Comparison of ENCODE assay signal across 1 cellular context in the genomic region with DNA sequence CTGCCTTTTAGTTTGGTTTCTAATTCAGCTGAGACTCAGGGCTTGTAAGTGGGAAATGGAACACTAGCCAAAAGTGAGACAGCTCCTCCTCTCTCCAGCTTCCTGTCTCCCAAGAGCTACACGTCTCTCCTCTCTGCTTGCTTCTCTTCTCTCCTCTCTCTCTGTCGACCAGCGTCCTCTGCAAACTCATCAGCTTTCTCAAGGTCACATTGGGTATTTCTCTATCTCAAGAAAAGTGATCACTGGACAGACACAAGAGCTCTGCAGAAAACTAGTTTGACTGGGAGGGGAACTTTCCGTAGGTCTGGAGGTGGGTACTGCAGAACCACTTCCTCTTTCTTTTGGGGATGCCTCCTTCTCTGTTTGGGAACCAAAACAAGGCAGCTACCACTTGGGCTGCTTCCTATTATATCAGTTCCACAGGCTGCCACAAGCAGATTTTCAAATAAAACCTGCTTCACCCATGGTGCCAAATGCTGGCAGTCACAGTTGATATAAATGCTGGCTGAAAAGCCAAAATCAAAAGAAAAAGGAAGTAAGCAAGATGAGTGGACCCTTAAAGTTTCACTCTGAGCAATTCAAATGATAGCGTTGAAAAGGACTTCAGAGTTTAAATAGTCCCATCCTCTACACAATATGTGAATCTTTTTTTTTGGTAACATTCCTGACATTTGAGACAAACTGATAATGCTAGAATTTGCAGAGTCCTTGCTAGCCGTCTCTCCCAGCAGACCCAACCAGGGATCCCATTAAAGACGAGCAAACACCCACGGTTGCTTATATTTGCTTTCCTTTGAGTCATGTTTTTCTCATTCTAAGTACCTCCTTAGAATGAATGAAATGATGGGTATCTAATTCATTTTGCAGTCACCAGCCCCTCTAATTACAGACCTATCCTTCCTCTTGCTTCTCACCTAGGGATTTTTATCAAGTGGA.
TF ChIP-seq lines count a peak whose summit lies in the region.

No MANE protein-coding gene starts in this region.

TF ChIP-seq in GM12878, 131 proteins besides CTCF, POLR2A, EP300 and RAD21 (continued from another document and continues in another):
- peak in 1 of 2 experiments; percentile 61; a peak in 1 of 4 replicates for TF ChIP-seq ETV6 (conservative IDR thresholded peaks at IDR 0.05 in 1 of 2, IDR thresholded peaks at IDR 0.05 in 1 of 2; ENCODE audit: borderline replicate concordance in 1 of 2, low read depth in 1 of 2)
- 0 out of 2 replicates have a peak, but pooled peaks have one; percentile 30 for TF ChIP-seq RFX5 (IDR thresholded peaks at IDR 0.05; ENCODE audit: low read depth, low read length)
- peak; percentile 99 for TF ChIP-seq SPI1 (IDR thresholded peaks at IDR 0.05; ENCODE audit: borderline replicate concordance, insufficient read depth, low read depth, low read length)
- TF ChIP-seq IRF4 (IDR thresholded peaks at IDR 0.05; ENCODE audit: low read depth, low read length): peak; percentile 50; the same call in 1 of the 2 replicates
- TF ChIP-seq EED (IDR thresholded peaks at IDR 0.05; ENCODE audit: low read depth): peak; percentile 86
- peak; percentile 83 for TF ChIP-seq GATAD2B (conservative IDR thresholded peaks at IDR 0.05; ENCODE audit: low read depth)
- no peak for TF ChIP-seq BHLHE40 (IDR thresholded peaks at IDR 0.05; ENCODE audit: borderline replicate concordance in 1 of 2, low read depth in 2 of 2, low read length in 1 of 2)
- TF ChIP-seq HDGF (IDR thresholded peaks at IDR 0.05): 0 out of 2 replicates have a peak, but pooled peaks have one; percentile 42
- no peak for TF ChIP-seq STAT3 (IDR thresholded peaks at IDR 0.05; ENCODE audit: low read depth, low read length)
- TF ChIP-seq, protein P1, sequence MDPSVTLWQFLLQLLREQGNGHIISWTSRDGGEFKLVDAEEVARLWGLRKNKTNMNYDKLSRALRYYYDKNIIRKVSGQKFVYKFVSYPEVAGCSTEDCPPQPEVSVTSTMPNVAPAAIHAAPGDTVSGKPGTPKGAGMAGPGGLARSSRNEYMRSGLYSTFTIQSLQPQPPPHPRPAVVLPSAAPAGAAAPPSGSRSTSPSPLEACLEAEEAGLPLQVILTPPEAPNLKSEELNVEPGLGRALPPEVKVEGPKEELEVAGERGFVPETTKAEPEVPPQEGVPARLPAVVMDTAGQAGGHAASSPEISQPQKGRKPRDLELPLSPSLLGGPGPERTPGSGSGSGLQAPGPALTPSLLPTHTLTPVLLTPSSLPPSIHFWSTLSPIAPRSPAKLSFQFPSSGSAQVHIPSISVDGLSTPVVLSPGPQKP (IDR thresholded peaks at IDR 0.05; ENCODE audit: low read depth, low read length): no peak
- 0 out of 2 replicates have a peak, but pooled peaks have one; percentile 18 for TF ChIP-seq STAT1 (conservative IDR thresholded peaks at IDR 0.05)
- peak; percentile 90 for TF ChIP-seq IKZF1 (conservative IDR thresholded peaks at IDR 0.05)
- no peak for TF ChIP-seq CBX5 (IDR thresholded peaks at IDR 0.05; ENCODE audit: low read depth)
- TF ChIP-seq TAF1 (IDR thresholded peaks at IDR 0.05; ENCODE audit: borderline replicate concordance, low read depth, low read length): 0 out of 2 replicates have a peak, but pooled peaks have one; percentile 30
- peak; percentile 78 for TF ChIP-seq NBN (IDR thresholded peaks at IDR 0.05)
- TF ChIP-seq CBFB (IDR thresholded peaks at IDR 0.05; ENCODE audit: low read depth): peak; percentile 30; the same call in 1 of the 2 replicates
- no peak for TF ChIP-seq SIX5 (IDR thresholded peaks at IDR 0.05; ENCODE audit: low read depth, low read length, severe bottlenecking)
- TF ChIP-seq, protein P2, sequence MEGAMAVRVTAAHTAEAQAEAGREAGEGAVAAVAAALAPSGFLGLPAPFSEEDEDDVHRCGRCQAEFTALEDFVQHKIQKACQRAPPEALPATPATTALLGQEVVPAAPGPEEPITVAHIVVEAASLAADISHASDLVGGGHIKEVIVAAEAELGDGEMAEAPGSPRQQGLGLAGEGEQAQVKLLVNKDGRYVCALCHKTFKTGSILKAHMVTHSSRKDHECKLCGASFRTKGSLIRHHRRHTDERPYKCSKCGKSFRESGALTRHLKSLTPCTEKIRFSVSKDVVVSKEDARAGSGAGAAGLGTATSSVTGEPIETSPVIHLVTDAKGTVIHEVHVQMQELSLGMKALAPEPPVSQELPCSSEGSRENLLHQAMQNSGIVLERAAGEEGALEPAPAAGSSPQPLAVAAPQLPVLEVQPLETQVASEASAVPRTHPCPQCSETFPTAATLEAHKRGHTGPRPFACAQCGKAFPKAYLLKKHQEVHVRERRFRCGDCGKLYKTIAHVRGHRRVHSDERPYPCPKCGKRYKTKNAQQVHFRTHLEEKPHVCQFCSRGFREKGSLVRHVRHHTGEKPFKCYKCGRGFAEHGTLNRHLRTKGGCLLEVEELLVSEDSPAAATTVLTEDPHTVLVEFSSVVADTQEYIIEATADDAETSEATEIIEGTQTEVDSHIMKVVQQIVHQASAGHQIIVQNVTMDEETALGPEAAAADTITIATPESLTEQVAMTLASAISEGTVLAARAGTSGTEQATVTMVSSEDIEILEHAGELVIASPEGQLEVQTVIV (IDR thresholded peaks at IDR 0.05; ENCODE audit: borderline replicate concordance, partially characterized antibody): no peak
- TF ChIP-seq HSF1 (IDR thresholded peaks at IDR 0.05; ENCODE audit: low read depth, low read length): no peak
- TF ChIP-seq CUX1 (IDR thresholded peaks at IDR 0.05; ENCODE audit: insufficient replicate concordance, low read depth, low read length): peak; percentile 48
- no peak for TF ChIP-seq MAX (IDR thresholded peaks at IDR 0.05; ENCODE audit: low read depth, low read length)
- TF ChIP-seq BACH1 (IDR thresholded peaks at IDR 0.05; ENCODE audit: borderline replicate concordance): peak; percentile 8; the same call in 1 of the 2 replicates
- TF ChIP-seq ESRRA (IDR thresholded peaks at IDR 0.05; ENCODE audit: low read length): peak; percentile 99
- TF ChIP-seq, protein P3, sequence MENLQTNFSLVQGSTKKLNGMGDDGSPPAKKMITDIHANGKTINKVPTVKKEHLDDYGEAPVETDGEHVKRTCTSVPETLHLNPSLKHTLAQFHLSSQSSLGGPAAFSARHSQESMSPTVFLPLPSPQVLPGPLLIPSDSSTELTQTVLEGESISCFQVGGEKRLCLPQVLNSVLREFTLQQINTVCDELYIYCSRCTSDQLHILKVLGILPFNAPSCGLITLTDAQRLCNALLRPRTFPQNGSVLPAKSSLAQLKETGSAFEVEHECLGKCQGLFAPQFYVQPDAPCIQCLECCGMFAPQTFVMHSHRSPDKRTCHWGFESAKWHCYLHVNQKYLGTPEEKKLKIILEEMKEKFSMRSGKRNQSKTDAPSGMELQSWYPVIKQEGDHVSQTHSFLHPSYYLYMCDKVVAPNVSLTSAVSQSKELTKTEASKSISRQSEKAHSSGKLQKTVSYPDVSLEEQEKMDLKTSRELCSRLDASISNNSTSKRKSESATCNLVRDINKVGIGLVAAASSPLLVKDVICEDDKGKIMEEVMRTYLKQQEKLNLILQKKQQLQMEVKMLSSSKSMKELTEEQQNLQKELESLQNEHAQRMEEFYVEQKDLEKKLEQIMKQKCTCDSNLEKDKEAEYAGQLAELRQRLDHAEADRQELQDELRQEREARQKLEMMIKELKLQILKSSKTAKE (IDR thresholded peaks at IDR 0.05; ENCODE audit: low read depth, poor library complexity, severe bottlenecking): peak; percentile 66
- TF ChIP-seq FOS (IDR thresholded peaks at IDR 0.05; ENCODE audit: borderline replicate concordance, extremely low read depth, insufficient read length): no peak
- TF ChIP-seq SMARCA5 (IDR thresholded peaks at IDR 0.05): no peak
- TF ChIP-seq YY1 (IDR thresholded peaks at IDR 0.05; ENCODE audit: low read depth, low read length): no peak
- peak; percentile 71; the same call in 1 of the 2 replicates for TF ChIP-seq BCL11A (IDR thresholded peaks at IDR 0.05; ENCODE audit: low read depth, low read length)
- TF ChIP-seq SMC3 (IDR thresholded peaks at IDR 0.05; ENCODE audit: borderline replicate concordance, low read length): no peak
- no peak for TF ChIP-seq BCLAF1 (IDR thresholded peaks at IDR 0.05)
- 0 out of 2 replicates have a peak, but pooled peaks have one; percentile 32 for TF ChIP-seq PML (IDR thresholded peaks at IDR 0.05; ENCODE audit: low read length)
- peak; percentile 91 for TF ChIP-seq IKZF2 (IDR thresholded peaks at IDR 0.05)
- TF ChIP-seq, protein P4, sequence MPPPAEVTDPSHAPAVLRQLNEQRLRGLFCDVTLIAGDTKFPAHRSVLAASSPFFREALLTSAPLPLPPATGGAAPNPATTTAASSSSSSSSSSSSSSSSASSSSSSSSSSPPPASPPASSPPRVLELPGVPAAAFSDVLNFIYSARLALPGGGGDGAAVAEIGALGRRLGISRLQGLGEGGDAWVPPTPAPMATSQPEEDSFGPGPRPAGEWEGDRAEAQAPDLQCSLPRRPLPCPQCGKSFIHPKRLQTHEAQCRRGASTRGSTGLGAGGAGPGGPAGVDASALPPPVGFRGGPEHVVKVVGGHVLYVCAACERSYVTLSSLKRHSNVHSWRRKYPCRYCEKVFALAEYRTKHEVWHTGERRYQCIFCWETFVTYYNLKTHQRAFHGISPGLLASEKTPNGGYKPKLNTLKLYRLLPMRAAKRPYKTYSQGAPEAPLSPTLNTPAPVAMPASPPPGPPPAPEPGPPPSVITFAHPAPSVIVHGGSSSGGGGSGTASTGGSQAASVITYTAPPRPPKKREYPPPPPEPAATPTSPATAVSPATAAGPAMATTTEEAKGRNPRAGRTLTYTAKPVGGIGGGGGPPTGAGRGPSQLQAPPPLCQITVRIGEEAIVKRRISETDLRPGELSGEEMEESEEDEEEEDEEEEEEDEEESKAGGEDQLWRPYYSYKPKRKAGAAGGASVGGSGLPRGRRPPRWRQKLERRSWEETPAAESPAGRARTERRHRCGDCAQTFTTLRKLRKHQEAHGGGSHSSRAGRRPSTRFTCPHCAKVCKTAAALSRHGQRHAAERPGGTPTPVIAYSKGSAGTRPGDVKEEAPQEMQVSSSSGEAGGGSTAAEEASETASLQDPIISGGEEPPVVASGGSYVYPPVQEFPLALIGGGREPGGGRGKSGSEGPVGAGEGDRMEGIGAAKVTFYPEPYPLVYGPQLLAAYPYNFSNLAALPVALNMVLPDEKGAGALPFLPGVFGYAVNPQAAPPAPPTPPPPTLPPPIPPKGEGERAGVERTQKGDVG (CRISPR knock-in tag; IDR thresholded peaks at IDR 0.05): no peak
- peak; percentile 45; the same call in 1 of the 2 replicates for TF ChIP-seq PAX5 (IDR thresholded peaks at IDR 0.05; ENCODE audit: borderline replicate concordance, low read depth, low read length)
- TF ChIP-seq JUNB (IDR thresholded peaks at IDR 0.05): peak; percentile 71
